Comparison of ENCODE assay signal across 10 cellular contexts in the genomic region with DNA sequence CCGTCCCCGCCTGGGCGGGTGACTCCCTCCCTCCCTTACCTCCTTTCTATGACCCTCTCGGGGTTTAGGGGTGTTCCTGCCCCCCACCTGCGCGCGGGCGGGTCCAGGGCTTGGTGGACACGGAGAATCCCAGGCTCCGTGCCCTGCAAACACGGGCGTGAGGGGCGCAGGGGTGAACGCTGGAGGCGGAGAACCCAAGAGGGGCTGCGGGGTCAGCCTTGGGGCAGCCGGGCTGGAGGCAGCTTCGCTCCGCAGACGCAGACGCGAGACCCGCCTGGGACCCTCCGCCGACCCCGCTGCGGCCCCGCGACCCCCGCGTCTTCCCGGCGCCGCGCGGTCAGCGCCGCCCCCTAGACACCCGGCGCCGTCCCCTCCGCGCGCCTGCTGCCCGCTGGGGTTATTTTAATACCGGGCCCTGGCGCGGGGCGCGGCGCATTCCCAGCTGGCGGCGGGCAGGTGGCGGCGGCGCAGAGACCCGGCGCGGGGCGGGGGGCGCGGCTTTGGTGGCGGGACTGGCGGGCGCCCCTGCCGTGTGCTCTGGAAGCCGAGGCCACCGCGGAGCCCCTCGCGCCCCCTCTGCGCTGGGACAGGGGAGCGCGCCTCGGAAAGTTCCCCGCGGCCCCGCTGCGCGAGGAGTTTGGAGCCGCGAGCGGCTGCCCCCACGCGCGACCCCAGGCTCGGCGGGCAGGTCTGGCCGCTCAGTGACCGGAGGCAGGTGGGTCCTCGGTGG. TPM values are rescaled to one million over a fixed set of nuclear protein-coding genes. Genes with fewer than 3 reads are reported as not detected.
DNase-seq lines count a peak whose midpoint lies in the region; TF ChIP-seq lines count a peak whose summit lies in the region.
"Had no signal": no experiment of that assay in that cellular context is flagged by ENCODE, and none has a peak within 500 bp of the region (broad histone marks: within the 10 kb centered on the region; RNA-seq: fewer than 3 reads in every experiment).

A gene (plus strand): TSS at position 433 of the 730 bp plus-strand sequence. CDS start 2,560 bp downstream, outside the sequence.

- H3K79me2 ChIP-seq in smooth muscle cell (ENCODE audit: low read depth), result no peaks in the 10 kb centered on the region

- DNase-seq in NCI-H748 (lab: John Stamatoyannopoulos, UW; ENCODE audit: unreplicated experiment), result peak; percentile 34
- DNase-seq in NCI-H748 treated with DMSO at 0.1 percent for 48 hours (lab: John Stamatoyannopoulos, UW), result no peak
- no peak for DNase-seq in activated T-helper 1 cell treated with anti-CD3 and anti-CD28 coated beads, Interleukin-12 subunit alpha, Interleukin-12 subunit beta, Interleukin-2, Interleukin-4 antibody, amounts not matched to agents 30 ng/mL and 10 ng/mL and 1 ng/mL, durations not matched to agents 14 hours and 24 hours and 36 hours (ENCODE audit: low spot score)
- no peak for DNase-seq in smooth muscle cell (lab: John Stamatoyannopoulos, UW; ENCODE audit: unreplicated experiment)
- DNase-seq in NCI-H345 treated with DMSO at 0.1 percent for 48 hours (lab: John Stamatoyannopoulos, UW; ENCODE audit: unreplicated experiment), result no peak
- DNase-seq in middle frontal gyrus (ENCODE audit: extremely low spot score, low spot score), result no peak
- no peak for DNase-seq in stimulated activated CD8-positive, alpha-beta memory T cell treated with anti-CD3 and anti-CD28 coated beads, Interleukin-4, amount 100 ng/mL, for 48 hours
- DNase-seq: occipital lobe had no signal

- H3K4me1 ChIP-seq in smooth muscle cell (ENCODE audit: low read depth), result no peaks in the 10 kb centered on the region

- no peak within 1 kb of the TSS for H3K27ac Mint-ChIP-seq in activated T-helper 1 cell treated with anti-CD3 and anti-CD28 coated beads, Interleukin-12 subunit alpha, Interleukin-12 subunit beta, Interleukin-2, Interleukin-4 antibody, amounts not matched to agents 30 ng/mL and 10 ng/mL and 1 ng/mL, durations not matched to agents 14 hours and 24 hours and 36 hours

- peaks cover 20% of the 10 kb centered on the region for H3K4me1 Mint-ChIP-seq in activated T-helper 1 cell treated with anti-CD3 and anti-CD28 coated beads, Interleukin-12 subunit alpha, Interleukin-12 subunit beta, Interleukin-2, Interleukin-4 antibody, amounts not matched to agents 30 ng/mL and 10 ng/mL and 1 ng/mL, durations not matched to agents 14 hours and 24 hours and 36 hours (ENCODE audit: low read depth)

- H3K4me3 ChIP-seq in iPS-18c (ENCODE audit: insufficient read depth, low read depth, low read length), result peak within 1 kb of the TSS; percentile 47
- H3K4me3 ChIP-seq in smooth muscle cell, result peak within 1 kb of the TSS; percentile 5

- H2AFZ ChIP-seq in smooth muscle cell (ENCODE audit: low read depth), result no peak within 1 kb of the TSS

- no peak within 1 kb of the TSS for H3K27ac ChIP-seq in smooth muscle cell (ENCODE audit: low read depth)

- no peaks in the 10 kb centered on the region for H4K20me1 ChIP-seq in smooth muscle cell (ENCODE audit: low read depth)

- no peaks in the 10 kb centered on the region for H3K36me3 ChIP-seq in smooth muscle cell (ENCODE audit: low read depth)

- H3K4me2 ChIP-seq in smooth muscle cell, result peak within 1 kb of the TSS; percentile 68

- no peaks in the 10 kb centered on the region for H3K36me3 Mint-ChIP-seq in activated T-helper 1 cell treated with anti-CD3 and anti-CD28 coated beads, Interleukin-12 subunit alpha, Interleukin-12 subunit beta, Interleukin-2, Interleukin-4 antibody, amounts not matched to agents 30 ng/mL and 10 ng/mL and 1 ng/mL, durations not matched to agents 14 hours and 24 hours and 36 hours (ENCODE audit: low read depth)

- no peaks in the 10 kb centered on the region for H3K9me3 Mint-ChIP-seq in activated T-helper 1 cell treated with anti-CD3 and anti-CD28 coated beads, Interleukin-12 subunit alpha, Interleukin-12 subunit beta, Interleukin-2, Interleukin-4 antibody, amounts not matched to agents 30 ng/mL and 10 ng/mL and 1 ng/mL, durations not matched to agents 14 hours and 24 hours and 36 hours

- 18% methylated on average over 28 of the region's 91 CpGs for WGBS in smooth muscle cell (ENCODE audit: low lambda C conversion rate)

- peaks cover 45% of the 10 kb centered on the region for H3K27me3 ChIP-seq in smooth muscle cell (ENCODE audit: low read depth)

- H3K27me3 Mint-ChIP-seq in activated T-helper 1 cell treated with anti-CD3 and anti-CD28 coated beads, Interleukin-12 subunit alpha, Interleukin-12 subunit beta, Interleukin-2, Interleukin-4 antibody, amounts not matched to agents 30 ng/mL and 10 ng/mL and 1 ng/mL, durations not matched to agents 14 hours and 24 hours and 36 hours (ENCODE audit: insufficient read depth), result peaks cover 50% of the 10 kb centered on the region

- no peaks in the 10 kb centered on the region for H3F3A ChIP-seq in smooth muscle cell (ENCODE audit: low read depth)

- H3K9me3 ChIP-seq in iPS-18c (ENCODE audit: control insufficient read depth, insufficient read depth, low read length) (peaks cover 2% of the 10 kb centered on the region), smooth muscle cell (replicated peaks; ENCODE audit: low read depth) (no peaks in the 10 kb centered on the region)

- H3K9ac ChIP-seq in smooth muscle cell (ENCODE audit: low read depth), result no peak within 1 kb of the TSS

- TF ChIP-seq CTCF in smooth muscle cell (IDR thresholded peaks at IDR 0.05; ENCODE audit: borderline replicate concordance, insufficient read depth, poor library complexity, severe bottlenecking), result no peak

- intact Hi-C loops in activated T-helper 1 cell treated with anti-CD3 and anti-CD28 coated beads, Interleukin-12 subunit alpha, Interleukin-12 subunit beta, Interleukin-2, Interleukin-4 antibody, amounts not matched to agents 30 ng/mL and 10 ng/mL and 1 ng/mL, durations not matched to agents 14 hours and 24 hours and 36 hours (cut with micrococcal nuclease), result no loop called here

- peak within 1 kb of the TSS; percentile 71 for H3K4me3 Mint-ChIP-seq in activated T-helper 1 cell treated with anti-CD3 and anti-CD28 coated beads, Interleukin-12 subunit alpha, Interleukin-12 subunit beta, Interleukin-2, Interleukin-4 antibody, amounts not matched to agents 30 ng/mL and 10 ng/mL and 1 ng/mL, durations not matched to agents 14 hours and 24 hours and 36 hours

RNA-seq across cellular contexts. Expression of the gene that starts here (rescaled TPM):
- total RNA-seq in activated T-helper 1 cell treated with anti-CD3 and anti-CD28 coated beads, Interleukin-12 subunit alpha, Interleukin-12 subunit beta, Interleukin-2, Interleukin-4 antibody, amounts not matched to agents 30 ng/mL and 10 ng/mL and 1 ng/mL, durations not matched to agents 14 hours and 24 hours and 36 hours, result 0.20 TPM in 1 of 2 replicates, not detected in the other
- not detected in 2 replicates for total RNA-seq in smooth muscle cell
- polyA plus RNA-seq in smooth muscle cell, result 0.30 TPM in 1 of 2 replicates, not detected in the other
- total RNA-seq: NCI-H460, occipital lobe had no signal
